17 cellular contexts compared by ENCODE assay signal in the genomic region with DNA sequence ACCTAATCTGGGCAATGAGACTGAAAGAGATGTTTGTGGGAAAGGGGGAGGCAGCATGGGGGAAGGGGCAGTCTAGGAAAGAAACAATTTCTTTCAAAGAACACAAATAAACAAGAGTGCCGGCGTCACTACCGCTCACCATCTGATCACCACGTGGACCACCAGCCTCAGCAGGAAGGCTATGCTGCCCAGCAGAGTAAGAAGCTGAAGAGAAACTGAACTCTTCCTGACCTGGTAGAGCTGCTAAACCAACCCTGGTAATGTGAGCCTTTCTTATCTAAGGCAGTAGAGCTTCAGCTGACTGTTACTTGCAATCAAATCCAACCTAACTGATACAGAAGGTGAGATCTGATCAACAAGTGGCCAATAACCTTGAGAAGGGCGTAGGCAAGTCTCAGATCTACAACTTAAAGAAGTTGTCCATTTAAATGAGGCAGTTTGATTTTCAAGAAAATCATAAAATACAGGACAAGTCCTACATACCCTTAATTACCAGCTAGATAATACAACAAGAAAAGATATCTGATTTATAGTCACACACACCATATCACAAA. TPM values are rescaled to one million over a fixed set of nuclear protein-coding genes. Genes with fewer than 3 reads are reported as not detected.
DNase-seq lines count a peak whose midpoint lies in the region; TF ChIP-seq lines count a peak whose summit lies in the region.
"Had no signal": no experiment of that assay in that cellular context is flagged by ENCODE, and none has a peak within 500 bp of the region (broad histone marks: within the 10 kb centered on the region; RNA-seq: fewer than 3 reads in every experiment).

No MANE protein-coding gene starts in this region.

- TF ChIP-seq CTCF in HFF-Myc (IDR thresholded peaks at IDR 0.05; ENCODE audit: low read depth, low read length, missing control alignments) (no peak), astrocyte of the spinal cord (IDR thresholded peaks at IDR 0.05; ENCODE audit: low read depth, low read length) (no peak), fibroblast of villous mesenchyme (IDR thresholded peaks at IDR 0.05; ENCODE audit: insufficient read depth, low read depth, low read length) (no peak), parathyroid adenoma (IDR thresholded peaks at IDR 0.05) (no peak)

- no peak overlapping the region for H3K4me3 ChIP-seq in HFF-Myc (replicated peaks; ENCODE audit: low read depth, low read length)
- H3K4me3 ChIP-seq in astrocyte of the spinal cord (ENCODE audit: low read depth, low read length) = no peak overlapping the region
- H3K4me3 ChIP-seq in fibroblast of villous mesenchyme (ENCODE audit: low read depth, low read length) = no peak overlapping the region
- H3K4me3 ChIP-seq in parathyroid adenoma (ENCODE audit: low read depth, low read length) = no peak overlapping the region

- no peak overlapping the region for H3K9ac ChIP-seq in parathyroid adenoma
- H3K9ac ChIP-seq: SK-N-SH had no signal

- H3K36me3 ChIP-seq in parathyroid adenoma (ENCODE audit: control insufficient read depth, insufficient read depth, low read length) = no peaks in the 10 kb centered on the region

- H3K4me2 ChIP-seq in parathyroid adenoma (ENCODE audit: low read length) = peak overlapping the region; percentile 40
- H3K4me2 ChIP-seq: SK-N-SH had no signal

- H3K27ac ChIP-seq in parathyroid adenoma = no peak overlapping the region
- H3K27ac ChIP-seq: C4-2B had no signal

- H3K27me3 ChIP-seq in parathyroid adenoma (ENCODE audit: control insufficient read depth, insufficient read depth, low read length) = no peaks in the 10 kb centered on the region

- DNase-seq in HFF-Myc (ENCODE audit: extremely low read depth, low read depth) = peak; percentile 38
- DNase-seq in astrocyte of the spinal cord (ENCODE audit: low read depth, low spot score) = peak; percentile 65
- DNase-seq in fibroblast of villous mesenchyme (ENCODE audit: low read depth) = peak; percentile 39
- no peak for DNase-seq in NCI-H2107 (lab: John Stamatoyannopoulos, UW)
- DNase-seq in A172 (ENCODE audit: low spot score) = no peak
- DNase-seq in NK-92 (lab: John Stamatoyannopoulos, UW; ENCODE audit: unreplicated experiment) = no peak
- DNase-seq: AML-193, DMS79 treated with DMSO at 0.1 percent for 48 hours, HCEC 1CT, NCI-H1417, NCI-H2029, NCI-H446 treated with DMSO at 0.1 percent for 48 hours, NCI-H69, SHP77, SK-N-SH had no signal

- in situ Hi-C loops in astrocyte of the spinal cord (cut with HindIII; ENCODE audit: low sequenced_read_pairs) = no loop called here

- no peaks in the 10 kb centered on the region for H3K9me3 ChIP-seq in parathyroid adenoma (ENCODE audit: control insufficient read depth, low read length)
- H3K9me3 ChIP-seq: SK-N-SH had no signal

- no peaks in the 10 kb centered on the region for H3K79me2 ChIP-seq in parathyroid adenoma

- H2AFZ ChIP-seq in parathyroid adenoma = no peak overlapping the region

- H3K4me1 ChIP-seq in parathyroid adenoma = no peaks in the 10 kb centered on the region

RNA-seq across cellular contexts. Expression of a gene that starts 44.2 kb away (rescaled TPM):
- total RNA-seq in fibroblast of villous mesenchyme = 181 and 200 TPM in 2 replicates
- total RNA-seq in A172 (2014; rRNA removed; shearing (Covaris generic)) = 197 and 202 TPM in 2 replicates

Comparison
In these comparisons a context has a peak if more than half of its experiments do, and no peak if none do; other contexts are left out.
1. DNase-seq: peak in HFF-Myc (single experiment), astrocyte of the spinal cord (single experiment) and fibroblast of villous mesenchyme (single experiment); none in NCI-H2107 (single experiment), A172 (single experiment) and NK-92 (single experiment).